Comparison of ENCODE assay signal across 8 cellular contexts in genomic region chr1:227728059-227728891, GRCh38. TPM values are rescaled to one million over a fixed set of nuclear protein-coding genes. Genes with fewer than 3 reads are reported as not detected.
A peak's percentile ranks its signal among the peaks of the same experiment; 100 is the strongest.
DNase-seq lines count a peak whose midpoint lies in the region; ATAC-seq, FAIRE-seq and TF ChIP-seq lines count a peak whose summit lies in the region.

No MANE protein-coding gene starts in this region.

- in situ Hi-C loops in K562 (cut with MboI) = no loop called here

- CTCF ChIA-PET in CD4-positive, alpha-beta T cell (lab: Charles Lee) = no interaction called here
- CTCF ChIA-PET in K562 (lab: Yijun Ruan, JAX; ENCODE audit: low intra/inter-chr PET ratio) = no interaction called here

- DNase-seq in CD4-positive, alpha-beta T cell = peak in 9 of 10 experiments; percentile 46 to 75 (median 62)
- DNase-seq in NCI-H1417 (lab: John Stamatoyannopoulos, UW) = peak; percentile 43 to 91 (median 86)
- DNase-seq in T-helper 2 cell treated with Interferon-gamma antibody and Interleukin-4, amounts not matched to agents 5 μg/mL and 100 μg/mL, for 36 hours (ENCODE audit: low spot score) = no peak
- peak; percentile 85 to 97 (median 96) for DNase-seq in K562 (ENCODE audit: extremely low read depth in 1 of 4, low spot score in 3 of 4)
- DNase-seq in small intestine = peak; percentile 86

- peaks cover 14% of the 10 kb centered on the region; the same call in 1 of the 2 replicates for H4K20me1 ChIP-seq in K562 (replicated peaks; ENCODE audit: control insufficient read depth, insufficient read depth, low read length)

- intact Hi-C loops in CD4-positive, alpha-beta T cell (cut with DNase I, micrococcal nuclease) = loop anchor here in 1 of 2 experiments (5.0 kb wide), 1 partner anchor 549 kb away; no protein-coding TSS in a partner anchor
- intact Hi-C loops in K562 (cut with micrococcal nuclease) = no loop called here

- TF ChIP-seq RAD21 in K562 (CRISPR knock-in tag; conservative IDR thresholded peaks at IDR 0.05 in 1 of 2, IDR thresholded peaks at IDR 0.05 in 1 of 2) = peak in 1 of 2 experiments; percentile 12; a peak in 1 of 4 replicates

- FAIRE-seq in K562 (lab: Jason Lieb, UNC) (no peak), small intestine (lab: Jason Lieb, UNC) (no peak)

- peak; percentile 47 for TF ChIP-seq POLR2A in K562 (conservative IDR thresholded peaks at IDR 0.05)

- no peaks in the 10 kb centered on the region for H3K9me1 ChIP-seq in K562 (ENCODE audit: control insufficient read depth, insufficient read depth, low read length)

- no TSS peak for BruUV-seq in K562 (replicated peaks; lab: Mats Ljungman, UMichigan)

- H3K27ac Mint-ChIP-seq in CD4-positive, alpha-beta T cell = peak overlapping the region; percentile 76
- peak overlapping the region; percentile 52 for H3K27ac Mint-ChIP-seq in T-helper 2 cell treated with Interferon-gamma antibody and Interleukin-4, amounts not matched to agents 5 μg/mL and 100 μg/mL, for 36 hours

- peak overlapping the region; percentile 88 for H3K4me3 Mint-ChIP-seq in CD4-positive, alpha-beta T cell
- H3K4me3 Mint-ChIP-seq in T-helper 2 cell treated with Interferon-gamma antibody and Interleukin-4, amounts not matched to agents 5 μg/mL and 100 μg/mL, for 36 hours = peak overlapping the region; percentile 82

- peaks cover 27% of the 10 kb centered on the region; the same call in 2 of the 3 replicates for H3K36me3 ChIP-seq in K562 (ENCODE audit: control insufficient read depth, insufficient read depth, low read length)
- H3K36me3 ChIP-seq in small intestine (ENCODE audit: control insufficient read depth in 2 of 2, insufficient read depth in 2 of 2, low read length in 2 of 2) = no peaks in the 10 kb centered on the region

- WGBS in K562 (ENCODE audit: insufficient coverage, low coverage, missing lambda C conversion rate) = 7% methylated on average over 31 of the region's 51 CpGs
- WGBS in small intestine, 3 donors = 0 to 1% (median 0%) methylated on average over 30 to 51 of the region's 51 CpGs

- peak overlapping the region; percentile 87 for H3K4me2 ChIP-seq in K562 (ENCODE audit: insufficient read depth, low read length)

- peak overlapping the region in 1 of 2 experiments; percentile 90; a peak in 2 of 4 replicates for H3K9ac ChIP-seq in K562 (ENCODE audit: insufficient read depth in 1 of 2, low read depth in 2 of 2, low read length in 2 of 2)

- peaks cover 5% of the 10 kb centered on the region for H3K27me3 Mint-ChIP-seq in CD4-positive, alpha-beta T cell
- H3K27me3 Mint-ChIP-seq in T-helper 2 cell treated with Interferon-gamma antibody and Interleukin-4, amounts not matched to agents 5 μg/mL and 100 μg/mL, for 36 hours (ENCODE audit: low read depth) = peaks cover 2% of the 10 kb centered on the region

- H3K79me2 ChIP-seq in K562 (ENCODE audit: control insufficient read depth, insufficient read depth, low read length) = peaks cover 6% of the 10 kb centered on the region; the same call in 2 of the 3 replicates

- no peaks in the 10 kb centered on the region for H3K36me3 Mint-ChIP-seq in CD4-positive, alpha-beta T cell (ENCODE audit: low read depth)
- H3K36me3 Mint-ChIP-seq in T-helper 2 cell treated with Interferon-gamma antibody and Interleukin-4, amounts not matched to agents 5 μg/mL and 100 μg/mL, for 36 hours (ENCODE audit: low read depth) = peaks cover 2% of the 10 kb centered on the region

- TF ChIP-seq EP300 in K562 (IDR thresholded peaks at IDR 0.05; ENCODE audit: low read length) = no peak

- ATAC-seq in CD4-positive, alpha-beta T cell (ENCODE audit: poor library complexity) = peak; percentile 58
- ATAC-seq in GM21447 (IDR thresholded peaks at IDR 0.05; ENCODE audit: unreplicated experiment) (peak; percentile 40), K562 (peak; percentile 77), HG03439 (IDR thresholded peaks at IDR 0.05; ENCODE audit: unreplicated experiment) (no peak)

- H3K4me3 ChIP-seq in K562 (peak overlapping the region; percentile 38), iPS-18c (ENCODE audit: insufficient read depth, low read depth, low read length) (peak overlapping the region; percentile 71), small intestine (ENCODE audit: low read depth in 1 of 2, low read length in 2 of 2) (peak overlapping the region; percentile 26 to 59)

- POLR2A ChIA-PET in CD4-positive, alpha-beta T cell (lab: Charles Lee) = no interaction called here
- POLR2A ChIA-PET in K562 (lab: Yijun Ruan, JAX) = interaction anchor here (0.8 kb wide), 1 partner anchor 13 kb away, joined by 4 read pairs; no protein-coding TSS in a partner anchor

- H3K27me3 ChIP-seq in CD4-positive, alpha-beta T cell (ENCODE audit: control insufficient read depth, insufficient read depth, low read length) = no peaks in the 10 kb centered on the region
- no peaks in the 10 kb centered on the region for H3K27me3 ChIP-seq in K562 (ENCODE audit: control insufficient read depth in 2 of 2, insufficient read depth in 2 of 2, low read length in 2 of 2)
- no peaks in the 10 kb centered on the region for H3K27me3 ChIP-seq in small intestine (ENCODE audit: control insufficient read depth in 2 of 2, insufficient read depth in 2 of 2, low read length in 2 of 2)

- no peak overlapping the region for H3K27ac ChIP-seq in CD4-positive, alpha-beta T cell (ENCODE audit: low read depth, low read length)
- H3K27ac ChIP-seq in K562 (ENCODE audit: extremely low read depth, low read depth, low read length) = no peak overlapping the region; the same call in 2 of the 3 replicates
- peak overlapping the region; percentile 25 to 61 for H3K27ac ChIP-seq in small intestine (ENCODE audit: low read depth in 1 of 2, low read length in 1 of 2)

- TF ChIP-seq CTCF in CD4-positive, alpha-beta T cell (IDR thresholded peaks at IDR 0.05) = no peak
- TF ChIP-seq CTCF in K562 (IDR thresholded peaks at IDR 0.05 in 2 of 3, conservative IDR thresholded peaks at IDR 0.05 in 1 of 3; ENCODE audit: insufficient read depth in 2 of 3, low read depth in 1 of 3, low read length in 3 of 3) = no peak

- peak overlapping the region; percentile 76 for H2AFZ ChIP-seq in K562 (ENCODE audit: low read depth, low read length)

- H3K4me1 Mint-ChIP-seq in CD4-positive, alpha-beta T cell (ENCODE audit: low read depth) = peaks cover 26% of the 10 kb centered on the region
- H3K4me1 Mint-ChIP-seq in T-helper 2 cell treated with Interferon-gamma antibody and Interleukin-4, amounts not matched to agents 5 μg/mL and 100 μg/mL, for 36 hours (ENCODE audit: low read depth) = peaks cover 4% of the 10 kb centered on the region

- no peaks in the 10 kb centered on the region for H3K9me3 Mint-ChIP-seq in CD4-positive, alpha-beta T cell
- H3K9me3 Mint-ChIP-seq in T-helper 2 cell treated with Interferon-gamma antibody and Interleukin-4, amounts not matched to agents 5 μg/mL and 100 μg/mL, for 36 hours = peaks cover 19% of the 10 kb centered on the region

- H3K4me1 ChIP-seq in K562 (replicated peaks in 1 of 2; ENCODE audit: control insufficient read depth in 2 of 2, insufficient read depth in 2 of 2, low read length in 2 of 2) (peaks cover 13 to 60% of the 10 kb centered on the region in 2 experiments), small intestine (ENCODE audit: control insufficient read depth in 2 of 2, insufficient read depth in 1 of 2, low read depth in 1 of 2, low read length in 1 of 2) (no peaks in the 10 kb centered on the region)

- peaks cover 3% of the 10 kb centered on the region for H3K9me3 ChIP-seq in CD4-positive, alpha-beta T cell (ENCODE audit: control insufficient read depth, low read length)
- H3K9me3 ChIP-seq in K562 (replicated peaks; ENCODE audit: control insufficient read depth, insufficient read depth, low read depth, low read length) (0 out of 2 replicates have a peak, but pooled peaks cover 3% of the 10 kb centered on the region), iPS-18c (ENCODE audit: control insufficient read depth, insufficient read depth, low read length) (peaks cover 4% of the 10 kb centered on the region), small intestine (ENCODE audit: control insufficient read depth, low read depth) (no peaks in the 10 kb centered on the region)

RNA-seq across cellular contexts. Expression of gene JMJD4, which starts 6.8 kb away (rescaled TPM):
- total RNA-seq in CD4-positive, alpha-beta T cell = 10 to 100 TPM; 11.4 to 11.9 TPM
- 49.8 and 198 TPM in 2 replicates for total RNA-seq in K562 (2011; cell fraction: chromatin; rRNA removed; ENCODE audit: low replicate concordance)
- 191 and 200 TPM in 2 replicates for total RNA-seq in K562 (2011; cell fraction: nucleolus; rRNA removed)
- 67.6 and 91.5 TPM in 2 replicates for total RNA-seq in K562 (2011; cell fraction: nucleoplasm; rRNA removed)
- total RNA-seq in K562 (2014; rRNA removed) (39.6 and 52.8 TPM in 2 replicates), K562 (2014; rRNA removed; fragmentation: Illumina TruSeq; extraction: Trizol) (19.5 and 20.3 TPM in 2 replicates), K562 (2015; rRNA removed; fragmentation: Illumina TruSeq; extraction: Trizol) (30.3 and 33.9 TPM in 2 replicates), K562 (2021) (41.7 and 42.6 TPM in 2 replicates)
- polyA plus RNA-seq in K562 (2011; rRNA removed) (23.4 and 29.2 TPM in 2 replicates), K562 (2014; fragmentation: Illumina TruSeq; extraction: Trizol) (22.0 and 26.6 TPM in 2 replicates), K562 (2014; fragmentation: Nextera tagmentation; extraction: Ambion mirVana) (1 to 10 TPM; 1.4 to 3.0 TPM), K562 (2014; rRNA removed) (31.7 and 34.7 TPM in 2 replicates), small intestine (10 to 100 TPM in 1 of 3 donors, 1 to 10 TPM in 2; 8.4 to 12.6 (median 9.6) TPM)
- 30.5 and 75.3 TPM in 2 replicates for polyA plus RNA-seq in K562 (2011; cell fraction: cytosol; rRNA removed)
- polyA plus RNA-seq in K562 (2011; cell fraction: nucleus; rRNA removed) = 80.7 and 138 TPM in 2 replicates
- 22.6 and 23.5 TPM in 2 replicates for polyA plus RNA-seq in K562 (2012)
- 26.8 and 39.5 TPM in 2 replicates for polyA minus RNA-seq in K562 (2011; rRNA and poly(A)+ RNA removed)
- 16.2 and 28.8 TPM in 2 replicates for polyA minus RNA-seq in K562 (2011; cell fraction: cytosol; rRNA and poly(A)+ RNA removed)
- polyA minus RNA-seq in K562 (2011; cell fraction: nucleus; rRNA and poly(A)+ RNA removed) = 148 and 159 TPM in 2 replicates

RNA-seq across cellular contexts. Expression of gene SNAP47, which starts 7.0 kb away (rescaled TPM):
- 10 to 100 TPM; 12.8 to 14.0 TPM for total RNA-seq in CD4-positive, alpha-beta T cell
- total RNA-seq in K562 (2011; cell fraction: chromatin; rRNA removed; ENCODE audit: low replicate concordance) = 76.1 and 128 TPM in 2 replicates
- 57.5 and 65.0 TPM in 2 replicates for total RNA-seq in K562 (2011; cell fraction: nucleolus; rRNA removed)
- total RNA-seq in K562 (2011; cell fraction: nucleoplasm; rRNA removed) = 47.6 and 53.5 TPM in 2 replicates
- total RNA-seq in K562 (2014; rRNA removed) (40.9 and 49.6 TPM in 2 replicates), K562 (2014; rRNA removed; fragmentation: Illumina TruSeq; extraction: Trizol) (30.7 and 32.7 TPM in 2 replicates), K562 (2015; rRNA removed; fragmentation: Illumina TruSeq; extraction: Trizol) (32.5 and 33.2 TPM in 2 replicates), K562 (2021) (37.3 and 41.3 TPM in 2 replicates)
- polyA plus RNA-seq in K562 (2011; rRNA removed) (32.1 and 36.8 TPM in 2 replicates), K562 (2014; fragmentation: Illumina TruSeq; extraction: Trizol) (32.6 and 36.8 TPM in 2 replicates), K562 (2014; fragmentation: Nextera tagmentation; extraction: Ambion mirVana) (1 to 10 TPM; 2.5 to 4.4 TPM), K562 (2014; rRNA removed) (24.9 and 33.0 TPM in 2 replicates), small intestine (10 to 100 TPM in 2 of 3 donors, 1 to 10 TPM in 1; 9.8 to 16.6 (median 14.3) TPM)
- 38.5 and 42.9 TPM in 2 replicates for polyA plus RNA-seq in K562 (2011; cell fraction: cytosol; rRNA removed)
- 32.8 and 52.6 TPM in 2 replicates for polyA plus RNA-seq in K562 (2011; cell fraction: nucleus; rRNA removed)
- polyA plus RNA-seq in K562 (2012) = 28.7 and 32.4 TPM in 2 replicates
- polyA minus RNA-seq in K562 (2011; rRNA and poly(A)+ RNA removed) = 33.3 and 35.8 TPM in 2 replicates
- polyA minus RNA-seq in K562 (2011; cell fraction: cytosol; rRNA and poly(A)+ RNA removed) = 21.2 TPM in 2 replicates
- 38.6 and 53.3 TPM in 2 replicates for polyA minus RNA-seq in K562 (2011; cell fraction: nucleus; rRNA and poly(A)+ RNA removed)

Comparison
In these comparisons a context has a peak if more than half of its experiments do, and no peak if none do; other contexts are left out.
1. H3K27ac ChIP-seq: peak in small intestine (2 of 2); none in CD4-positive, alpha-beta T cell (single experiment) and K562 (single experiment).
2. Peak in every context shown above with its lines, with median percentiles within 50 percentile points of each other: H3K4me3 ChIP-seq.